Comparison of ENCODE assay signal across 20 cellular contexts in genomic region chr3:177484926-177485325, GRCh38.
"Had no signal": no experiment of that assay in that cellular context is flagged by ENCODE, and none has a peak within 500 bp of the region (broad histone marks: within the 10 kb centered on the region; RNA-seq: fewer than 3 reads in every experiment).

No MANE protein-coding gene starts in this region.

- H3K4me3 ChIP-seq: K562 had no signal

- DNase-seq: activated CD4-positive, alpha-beta T cell treated with anti-CD3 and anti-CD28 coated beads for 48 hours; activated CD4-positive, alpha-beta T cell treated with anti-CD3 and anti-CD28 coated beads, Interleukin-2, amount 50 U/mL, for 4 hours; activated CD8-positive, alpha-beta memory T cell treated with anti-CD3 and anti-CD28 coated beads, Interleukin-2, amount 50 U/mL, for 48 hours; activated CD8-positive, alpha-beta T cell treated with anti-CD3 and anti-CD28 coated beads, Interleukin-2, amount 10 ng/mL, durations not matched to agents 7 days and 5 days; activated naive CD4-positive, alpha-beta T cell; activated naive CD8-positive, alpha-beta T cell treated with anti-CD3 and anti-CD28 coated beads, Interleukin-2, amount 50 U/mL, for 24 hours; activated T-cell treated with anti-CD3 and anti-CD28 coated beads, Interleukin-2, amount 50 U/mL, for 1 hour; amygdala; Karpas-422; MM.1S; NCI-H1105 treated with DMSO at 0.1 percent for 48 hours; NCI-H1436 treated with DMSO at 0.1 percent for 48 hours; NCI-H187; NCI-H2081; NCI-H2227 treated with DMSO at 0.1 percent for 48 hours; NCI-H446 treated with DMSO at 0.1 percent for 48 hours; NCI-H524 treated with DMSO at 0.1 percent for 48 hours; NCI-H774; SHP77 had no signal
